Comparison of ENCODE assay signal across 16 cellular contexts in the genomic region with DNA sequence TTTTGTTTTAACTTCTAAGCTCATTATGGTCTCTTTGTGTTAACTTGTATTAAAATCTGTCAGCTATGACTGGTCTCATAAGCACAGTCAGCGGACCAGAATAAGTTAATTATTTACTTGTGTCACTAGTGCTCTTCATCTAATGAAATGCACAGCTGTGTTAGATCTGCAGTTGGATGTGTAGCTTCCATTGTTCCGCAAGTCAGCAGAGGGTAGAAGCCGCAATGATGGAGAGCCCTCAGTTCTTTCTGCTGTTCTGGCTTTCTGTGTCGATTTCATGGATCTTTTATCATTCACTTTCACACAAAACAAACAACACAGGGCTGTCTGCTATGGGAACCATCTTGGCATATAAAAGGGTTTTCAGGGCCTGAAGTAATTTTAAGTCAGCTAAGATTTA.
A peak's percentile ranks its signal among the peaks of the same experiment; 100 is the strongest.
DNase-seq lines count a peak whose midpoint lies in the region; ATAC-seq, FAIRE-seq and TF ChIP-seq lines count a peak whose summit lies in the region.
"Had no signal": no experiment of that assay in that cellular context is flagged by ENCODE, and none has a peak within 500 bp of the region (broad histone marks: within the 10 kb centered on the region; RNA-seq: fewer than 3 reads in every experiment).

No MANE protein-coding gene starts in this region.

- WGBS in HepG2 (ENCODE audit: low lambda C conversion rate), result 63% methylated on average over 4 of the region's 4 CpGs
- WGBS in mammary epithelial cell (ENCODE audit: low coverage, missing lambda C conversion rate), result 98% methylated on average over 4 of the region's 4 CpGs

- no peak for TF ChIP-seq RAD21 in HepG2 (CRISPR knock-in tag; IDR thresholded peaks at IDR 0.05)

- H3K9me3 Mint-ChIP-seq in CD8-positive, alpha-beta memory T cell, result no peaks in the 10 kb centered on the region
- H3K9me3 Mint-ChIP-seq: IgD-negative memory B cell had no signal

- in situ Hi-C loops in HepG2 (cut with HindIII; ENCODE audit: extremely low pct_ligation_motif_present, low pct_unique_long_range_greater_than_20kb) (no loop called here), mammary epithelial cell (cut with MboI; ENCODE audit: low sequenced_read_pairs in 2 of 2) (no loop called here)

- ATAC-seq in HepG2, result peak; percentile 84
- ATAC-seq: T-helper 17 cell had no signal

- FAIRE-seq in HepG2 (lab: Jason Lieb, UNC), result peak; percentile 36
- FAIRE-seq: colon, GM12892, urothelium cell line had no signal

- TF ChIP-seq POLR2A in HepG2 (IDR thresholded peaks at IDR 0.05; ENCODE audit: insufficient read depth in 1 of 2, low read depth in 2 of 2, low read length in 2 of 2), result no peak

- H3K27ac Mint-ChIP-seq in CD8-positive, alpha-beta memory T cell, result no peak overlapping the region
- H3K27ac Mint-ChIP-seq: IgD-negative memory B cell had no signal

- intact Hi-C loops in HepG2 (cut with micrococcal nuclease; ENCODE audit: unreplicated experiment) (no loop called here), mammary epithelial cell (cut with micrococcal nuclease) (no loop called here)

- no peaks in the 10 kb centered on the region for H3K9me3 ChIP-seq in HepG2 (ENCODE audit: low read length)
- H3K9me3 ChIP-seq in CD8-positive, alpha-beta memory T cell (ENCODE audit: low read length), result no peaks in the 10 kb centered on the region
- H3K9me3 ChIP-seq in mammary epithelial cell (replicated peaks; ENCODE audit: insufficient read depth, low read length), result no peaks in the 10 kb centered on the region
- H3K9me3 ChIP-seq: BE2C had no signal

- H3K27ac ChIP-seq in VCaP (peak overlapping the region; percentile 42), HepG2 (ENCODE audit: extremely low read length, insufficient read depth, low read length) (no peak overlapping the region), mammary epithelial cell (ENCODE audit: insufficient read depth, low read depth, low read length) (no peak overlapping the region)
- no peak overlapping the region for H3K27ac ChIP-seq in CD8-positive, alpha-beta memory T cell (ENCODE audit: low read depth, low read length)

- H3K36me3 ChIP-seq in HepG2 (replicated peaks in 1 of 2; ENCODE audit: control insufficient read depth in 1 of 2, insufficient read depth in 2 of 2, low read length in 2 of 2) (peaks cover 6 to 9% of the 10 kb centered on the region in 2 experiments; a peak in 4 of 5 replicates), mammary epithelial cell (ENCODE audit: insufficient read depth, low read length) (no peaks in the 10 kb centered on the region)
- H3K36me3 ChIP-seq in CD8-positive, alpha-beta memory T cell (ENCODE audit: insufficient read depth, low read length), result no peaks in the 10 kb centered on the region

- dilution Hi-C loops in mammary epithelial cell (cut with HindIII; ENCODE audit: low sequenced_read_pairs), result no loop called here

- CTCF ChIA-PET in HepG2 (lab: Yijun Ruan, JAX; ENCODE audit: low intra/inter-chr PET ratio, low total read pairs) (no interaction called here), mammary epithelial cell (lab: Charles Lee; ENCODE audit: low non-redundant PET) (no interaction called here)
- CTCF ChIA-PET in CD8-positive, alpha-beta memory T cell (lab: Charles Lee), result interaction anchor here (0.6 kb wide), 1 partner anchor 103 kb away, joined by 3 read pairs; no protein-coding TSS in a partner anchor

- no peaks in the 10 kb centered on the region for H3K4me1 Mint-ChIP-seq in CD8-positive, alpha-beta memory T cell
- H3K4me1 Mint-ChIP-seq: IgD-negative memory B cell, T-helper 17 cell had no signal

- H2AFZ ChIP-seq in HepG2 (ENCODE audit: low read length) (no peak overlapping the region), mammary epithelial cell (ENCODE audit: low read depth, low read length) (no peak overlapping the region)

- TF ChIP-seq CTCF in VCaP (conservative IDR thresholded peaks at IDR 0.05), result no peak
- TF ChIP-seq CTCF in HepG2 (CRISPR knock-in tag; IDR thresholded peaks at IDR 0.05), result no peak
- no peak for TF ChIP-seq CTCF in mammary epithelial cell (conservative IDR thresholded peaks at IDR 0.05 in 1 of 2, IDR thresholded peaks at IDR 0.05 in 1 of 2; ENCODE audit: extremely low read depth in 1 of 2, insufficient read depth in 1 of 2, low read depth in 1 of 2, low read length in 2 of 2)

- H3K4me3 Mint-ChIP-seq in CD8-positive, alpha-beta memory T cell, result no peak overlapping the region
- H3K4me3 Mint-ChIP-seq: IgD-negative memory B cell, T-helper 17 cell had no signal

- no peak overlapping the region for H3K4me3 ChIP-seq in HepG2 (replicated peaks in 1 of 3; ENCODE audit: insufficient read depth in 1 of 3, low read depth in 2 of 3, low read length in 3 of 3)
- H3K4me3 ChIP-seq in CD8-positive, alpha-beta memory T cell (ENCODE audit: low read length), result no peak overlapping the region
- H3K4me3 ChIP-seq in mammary epithelial cell (replicated peaks in 1 of 3; ENCODE audit: insufficient read depth in 1 of 3, low read depth in 2 of 3, low read length in 3 of 3), result no peak overlapping the region

- peaks cover 5 to 28% (median 15%) of the 10 kb centered on the region in 3 donors for H3K36me3 Mint-ChIP-seq in CD8-positive, alpha-beta memory T cell

- BruUV-seq in HepG2 (replicated peaks; lab: Mats Ljungman, UMichigan), result no TSS peak
- BruUV-seq in mammary epithelial cell (replicated peaks; lab: Mats Ljungman, UMichigan), result no TSS peak

- H3K4me2 ChIP-seq in HepG2 (ENCODE audit: low read depth, low read length) (no peak overlapping the region), mammary epithelial cell (ENCODE audit: insufficient read depth, low read depth, low read length) (no peak overlapping the region)

- H3K4me1 ChIP-seq in HepG2 (ENCODE audit: insufficient read depth, low read length), result peaks cover 13% of the 10 kb centered on the region
- no peaks in the 10 kb centered on the region for H3K4me1 ChIP-seq in CD8-positive, alpha-beta memory T cell (ENCODE audit: insufficient read depth, low read length)
- peaks cover 5% of the 10 kb centered on the region for H3K4me1 ChIP-seq in mammary epithelial cell (ENCODE audit: insufficient read depth, low read length)
- H3K4me1 ChIP-seq: BE2C had no signal

- TF ChIP-seq EP300 in HepG2 (IDR thresholded peaks at IDR 0.05; ENCODE audit: low read depth in 2 of 2, low read length in 2 of 2), result no peak
- no peak for TF ChIP-seq EP300 in HepG2 (CRISPR knock-in tag; IDR thresholded peaks at IDR 0.05; ENCODE audit: borderline replicate concordance)

- H3K27me3 Mint-ChIP-seq in CD8-positive, alpha-beta memory T cell, result no peaks in the 10 kb centered on the region
- H3K27me3 Mint-ChIP-seq: IgD-negative memory B cell, T-helper 17 cell had no signal

- DNase-seq in Ammon's horn (ENCODE audit: low spot score) (peak; percentile 73), HuH-7 (ENCODE audit: low spot score) (peak; percentile 60), HepG2 (ENCODE audit: low spot score) (peak; percentile 71), mammary epithelial cell (no peak), RKO (ENCODE audit: low spot score) (no peak)
- DNase-seq in activated naive CD4-positive, alpha-beta T cell treated with anti-CD3 and anti-CD28 coated beads, Interleukin-2, amount 50 U/mL, for 16 hours, result no peak
- DNase-seq in CD8-positive, alpha-beta memory T cell, result no peak
- DNase-seq: activated CD4-positive, alpha-beta T cell treated with anti-CD3 and anti-CD28 coated beads, Interleukin-2, amount 50 U/mL, for 1 hour; activated T-cell treated with anti-CD3 and anti-CD28 coated beads, Interleukin-2, amount 50 U/mL, for 48 hours; BE2C; T-helper 17 cell had no signal

- no peaks in the 10 kb centered on the region for H4K20me1 ChIP-seq in HepG2 (ENCODE audit: insufficient read depth, low read length)
- no peaks in the 10 kb centered on the region for H4K20me1 ChIP-seq in mammary epithelial cell (ENCODE audit: insufficient read depth, low read length)

- H3K27me3 ChIP-seq in HepG2 (ENCODE audit: control insufficient read depth in 1 of 2, insufficient read depth in 2 of 2, low read length in 2 of 2) (no peaks in the 10 kb centered on the region), mammary epithelial cell (ENCODE audit: insufficient read depth, low read length) (no peaks in the 10 kb centered on the region)
- H3K27me3 ChIP-seq in CD8-positive, alpha-beta memory T cell (ENCODE audit: insufficient read depth, low read length, poor library complexity, severe bottlenecking), result no peaks in the 10 kb centered on the region
- H3K27me3 ChIP-seq: BE2C had no signal

- H3K9ac ChIP-seq in HepG2 (ENCODE audit: insufficient read depth, low read depth, low read length), result no peak overlapping the region
- H3K9ac ChIP-seq in mammary epithelial cell (ENCODE audit: insufficient read depth, low read length), result no peak overlapping the region

- POLR2A ChIA-PET in HepG2 (lab: Yijun Ruan, JAX), result no interaction called here
- POLR2A ChIA-PET in CD8-positive, alpha-beta memory T cell (lab: Charles Lee), result no interaction called here

- H3K79me2 ChIP-seq in HepG2 (ENCODE audit: insufficient read depth, low read length) (no peaks in the 10 kb centered on the region), mammary epithelial cell (ENCODE audit: insufficient read depth, low read length) (no peaks in the 10 kb centered on the region)

TF ChIP-seq in HepG2, 621 proteins besides CTCF, POLR2A, EP300 and RAD21 (continues in another document):
- TF ChIP-seq SOX5 (CRISPR knock-in tag; IDR thresholded peaks at IDR 0.05; ENCODE audit: borderline replicate concordance), result peak; percentile 43; the same call in 1 of the 2 replicates
- no peak for TF ChIP-seq ZNF777 (CRISPR knock-in tag; IDR thresholded peaks at IDR 0.05)
- TF ChIP-seq TFAP4 (IDR thresholded peaks at IDR 0.05; ENCODE audit: borderline replicate concordance, low read depth), result peak; percentile 54; the same call in 1 of the 2 replicates
- peak; percentile 78 for TF ChIP-seq ZNF614 (CRISPR knock-in tag; IDR thresholded peaks at IDR 0.05; ENCODE audit: borderline replicate concordance)
- no peak for TF ChIP-seq NFIC (IDR thresholded peaks at IDR 0.05; ENCODE audit: low read length)

Comparison
In these comparisons a context has a peak if more than half of its experiments do, and no peak if none do; other contexts are left out.
1. DNase-seq: peak in Ammon's horn (single experiment), HuH-7 (single experiment) and HepG2 (single experiment); none in activated naive CD4-positive, alpha-beta T cell treated with anti-CD3 and anti-CD28 coated beads, Interleukin-2, amount 50 U/mL, for 16 hours (single experiment), CD8-positive, alpha-beta memory T cell (0 of 5), mammary epithelial cell (single experiment) and RKO (single experiment).